Comparison of ENCODE assay signal across 1 cellular context in the genomic region with DNA sequence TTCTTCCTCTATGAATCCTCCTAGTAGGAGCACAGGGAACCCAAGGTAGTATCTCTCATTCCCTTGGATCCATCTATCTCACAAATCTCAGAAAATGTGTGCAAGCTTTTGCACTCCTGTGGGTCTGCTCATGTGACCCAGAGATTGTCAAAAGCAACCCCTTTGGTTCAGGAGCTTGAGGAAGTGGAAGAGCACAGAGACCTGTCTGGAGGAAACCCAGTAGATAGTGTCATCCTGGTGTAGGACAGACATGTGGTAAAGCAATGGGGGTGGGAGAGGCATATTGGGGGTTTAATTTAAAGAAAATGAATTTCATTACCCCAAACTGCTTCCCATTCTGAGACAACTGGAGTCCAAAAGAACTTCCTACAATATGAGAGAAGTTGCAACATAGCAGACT.
TF ChIP-seq lines count a peak whose summit lies in the region.

No MANE protein-coding gene starts in this region.

TF ChIP-seq in GM12878, 131 proteins besides CTCF, POLR2A, EP300 and RAD21:
- TF ChIP-seq SPI1 (IDR thresholded peaks at IDR 0.05; ENCODE audit: borderline replicate concordance, insufficient read depth, low read depth, low read length) (peak; percentile 27; the same call in 1 of the 2 replicates), SMC3 (IDR thresholded peaks at IDR 0.05; ENCODE audit: borderline replicate concordance, low read length) (no peak)
TF ChIP-seq in GM12878: peak in this region for 1.
